Comparison of ENCODE assay signal across 1 cellular context in genomic region chr18:48942554-48943261, GRCh38.
TF ChIP-seq lines count a peak whose summit lies in the region.

No MANE protein-coding gene starts in this region.

TF ChIP-seq in HepG2, 621 proteins besides CTCF, POLR2A, EP300 and RAD21 (continued from another document and continues in another):
- TF ChIP-seq ZNF687 (CRISPR knock-in tag; IDR thresholded peaks at IDR 0.05): no peak
- no peak for TF ChIP-seq GMEB2 (CRISPR knock-in tag; IDR thresholded peaks at IDR 0.05; ENCODE audit: low read depth)
- TF ChIP-seq SUZ12 (IDR thresholded peaks at IDR 0.05; ENCODE audit: low read depth, low read length): no peak
- no peak for TF ChIP-seq NAIF1 (CRISPR knock-in tag; IDR thresholded peaks at IDR 0.05; ENCODE audit: borderline replicate concordance)
- no peak for TF ChIP-seq KLF15 (CRISPR knock-in tag; IDR thresholded peaks at IDR 0.05; ENCODE audit: borderline replicate concordance)
- TF ChIP-seq MZF1 (CRISPR knock-in tag; IDR thresholded peaks at IDR 0.05; ENCODE audit: borderline replicate concordance): no peak
- TF ChIP-seq ZNF235 (CRISPR knock-in tag; IDR thresholded peaks at IDR 0.05; ENCODE audit: borderline replicate concordance): no peak
- TF ChIP-seq HOXA9 (CRISPR knock-in tag; IDR thresholded peaks at IDR 0.05; ENCODE audit: borderline replicate concordance): no peak
- no peak for TF ChIP-seq MAFK (conservative IDR thresholded peaks at IDR 0.05 in 1 of 2, IDR thresholded peaks at IDR 0.05 in 1 of 2; ENCODE audit: low read length in 2 of 2)
- no peak for TF ChIP-seq SSRP1 (CRISPR knock-in tag; IDR thresholded peaks at IDR 0.05)
- TF ChIP-seq XBP1 (CRISPR knock-in tag; IDR thresholded peaks at IDR 0.05): no peak
- TF ChIP-seq, protein P1, sequence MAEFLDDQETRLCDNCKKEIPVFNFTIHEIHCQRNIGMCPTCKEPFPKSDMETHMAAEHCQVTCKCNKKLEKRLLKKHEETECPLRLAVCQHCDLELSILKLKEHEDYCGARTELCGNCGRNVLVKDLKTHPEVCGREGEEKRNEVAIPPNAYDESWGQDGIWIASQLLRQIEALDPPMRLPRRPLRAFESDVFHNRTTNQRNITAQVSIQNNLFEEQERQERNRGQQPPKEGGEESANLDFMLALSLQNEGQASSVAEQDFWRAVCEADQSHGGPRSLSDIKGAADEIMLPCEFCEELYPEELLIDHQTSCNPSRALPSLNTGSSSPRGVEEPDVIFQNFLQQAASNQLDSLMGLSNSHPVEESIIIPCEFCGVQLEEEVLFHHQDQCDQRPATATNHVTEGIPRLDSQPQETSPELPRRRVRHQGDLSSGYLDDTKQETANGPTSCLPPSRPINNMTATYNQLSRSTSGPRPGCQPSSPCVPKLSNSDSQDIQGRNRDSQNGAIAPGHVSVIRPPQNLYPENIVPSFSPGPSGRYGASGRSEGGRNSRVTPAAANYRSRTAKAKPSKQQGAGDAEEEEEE (CRISPR knock-in tag; IDR thresholded peaks at IDR 0.05; ENCODE audit: borderline replicate concordance): no peak
- TF ChIP-seq MAFG (CRISPR knock-in tag; IDR thresholded peaks at IDR 0.05): no peak
- no peak for TF ChIP-seq SRSF9 (IDR thresholded peaks at IDR 0.05; ENCODE audit: borderline replicate concordance, insufficient read depth, low read depth, low read length, poor library complexity, severe bottlenecking)
- TF ChIP-seq, protein P2, sequence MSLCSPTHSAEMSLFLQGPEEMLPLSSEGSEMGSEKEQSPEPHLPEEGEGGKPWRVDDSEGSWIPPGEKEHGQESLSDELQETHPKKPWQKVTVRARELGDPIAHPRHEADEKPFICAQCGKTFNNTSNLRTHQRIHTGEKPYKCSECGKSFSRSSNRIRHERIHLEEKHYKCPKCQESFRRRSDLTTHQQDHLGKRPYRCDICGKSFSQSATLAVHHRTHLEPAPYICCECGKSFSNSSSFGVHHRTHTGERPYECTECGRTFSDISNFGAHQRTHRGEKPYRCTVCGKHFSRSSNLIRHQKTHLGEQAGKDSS (CRISPR knock-in tag; IDR thresholded peaks at IDR 0.05; ENCODE audit: borderline replicate concordance, low read depth): no peak
- no peak for TF ChIP-seq HNRNPK (IDR thresholded peaks at IDR 0.05; ENCODE audit: low read depth, low read length, poor library complexity, severe bottlenecking)
- no peak for TF ChIP-seq RBFOX2 (IDR thresholded peaks at IDR 0.05; ENCODE audit: low read depth, low read length)
- TF ChIP-seq SIX1 (CRISPR knock-in tag; IDR thresholded peaks at IDR 0.05; ENCODE audit: borderline replicate concordance): no peak
- no peak for TF ChIP-seq ZNF816 (CRISPR knock-in tag; IDR thresholded peaks at IDR 0.05; ENCODE audit: borderline replicate concordance)
- TF ChIP-seq ZNF512B (CRISPR knock-in tag; IDR thresholded peaks at IDR 0.05; ENCODE audit: borderline replicate concordance): no peak
- no peak for TF ChIP-seq ZNF354B (CRISPR knock-in tag; IDR thresholded peaks at IDR 0.05)
- no peak for TF ChIP-seq ZSCAN5A (CRISPR knock-in tag; IDR thresholded peaks at IDR 0.05; ENCODE audit: borderline replicate concordance)
- TF ChIP-seq, protein P3, sequence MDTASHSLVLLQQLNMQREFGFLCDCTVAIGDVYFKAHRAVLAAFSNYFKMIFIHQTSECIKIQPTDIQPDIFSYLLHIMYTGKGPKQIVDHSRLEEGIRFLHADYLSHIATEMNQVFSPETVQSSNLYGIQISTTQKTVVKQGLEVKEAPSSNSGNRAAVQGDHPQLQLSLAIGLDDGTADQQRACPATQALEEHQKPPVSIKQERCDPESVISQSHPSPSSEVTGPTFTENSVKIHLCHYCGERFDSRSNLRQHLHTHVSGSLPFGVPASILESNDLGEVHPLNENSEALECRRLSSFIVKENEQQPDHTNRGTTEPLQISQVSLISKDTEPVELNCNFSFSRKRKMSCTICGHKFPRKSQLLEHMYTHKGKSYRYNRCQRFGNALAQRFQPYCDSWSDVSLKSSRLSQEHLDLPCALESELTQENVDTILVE (CRISPR knock-in tag; IDR thresholded peaks at IDR 0.05): no peak; the same call in 1 of the 2 replicates
- TF ChIP-seq FOXP4 (CRISPR knock-in tag; IDR thresholded peaks at IDR 0.05): peak; percentile 65
- TF ChIP-seq GATAD1 (CRISPR knock-in tag; IDR thresholded peaks at IDR 0.05): peak; percentile 48; the same call in 1 of the 2 replicates
- no peak for TF ChIP-seq ZSCAN29 (CRISPR knock-in tag; conservative IDR thresholded peaks at IDR 0.05)
- no peak for TF ChIP-seq MTF1 (CRISPR knock-in tag; IDR thresholded peaks at IDR 0.05)
- TF ChIP-seq, protein P4, sequence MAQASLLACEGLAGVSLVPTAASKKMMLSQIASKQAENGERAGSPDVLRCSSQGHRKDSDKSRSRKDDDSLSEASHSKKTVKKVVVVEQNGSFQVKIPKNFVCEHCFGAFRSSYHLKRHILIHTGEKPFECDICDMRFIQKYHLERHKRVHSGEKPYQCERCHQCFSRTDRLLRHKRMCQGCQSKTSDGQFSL (CRISPR knock-in tag; IDR thresholded peaks at IDR 0.05): no peak
- TF ChIP-seq HNF4A (CRISPR knock-in tag; IDR thresholded peaks at IDR 0.05): peak; percentile 74
- no peak for TF ChIP-seq NONO (IDR thresholded peaks at IDR 0.05)
- TF ChIP-seq NONO (CRISPR knock-in tag; conservative IDR thresholded peaks at IDR 0.05): 0 out of 2 replicates have a peak, but pooled peaks have one; percentile 34
- TF ChIP-seq TMF1 (CRISPR knock-in tag; IDR thresholded peaks at IDR 0.05; ENCODE audit: low read depth): no peak
- TF ChIP-seq CENPT (CRISPR knock-in tag; IDR thresholded peaks at IDR 0.05; ENCODE audit: low read depth): no peak
- no peak for TF ChIP-seq HMGXB3 (CRISPR knock-in tag; IDR thresholded peaks at IDR 0.05; ENCODE audit: borderline replicate concordance)
- TF ChIP-seq POLR2AphosphoS2 (IDR thresholded peaks at IDR 0.05; ENCODE audit: low read depth, low read length): no peak
- TF ChIP-seq ZNF10 (CRISPR knock-in tag; IDR thresholded peaks at IDR 0.05; ENCODE audit: borderline replicate concordance, low read depth): no peak
- TF ChIP-seq NFE2L1 (CRISPR knock-in tag; IDR thresholded peaks at IDR 0.05; ENCODE audit: borderline replicate concordance): no peak
